In genomic region chr20:58084566-58084965, GRCh38 we compare ENCODE assay signal across 17 cellular contexts.
A peak's percentile ranks its signal among the peaks of the same experiment; 100 is the strongest.
DNase-seq lines count a peak whose midpoint lies in the region; ATAC-seq and TF ChIP-seq lines count a peak whose summit lies in the region.
"Had no signal": no experiment of that assay in that cellular context is flagged by ENCODE, and none has a peak within 500 bp of the region (broad histone marks: within the 10 kb centered on the region; RNA-seq: fewer than 3 reads in every experiment).

No MANE protein-coding gene starts in this region.

- H3K4me1 ChIP-seq in PC-3 (ENCODE audit: insufficient read depth, low read length) = peaks cover 47% of the 10 kb centered on the region
- H3K4me1 ChIP-seq in transverse colon = peaks cover 0 to 7% (median 3%) of the 10 kb centered on the region in 4 donors

- H3K9me2 ChIP-seq in PC-3 (replicated peaks; ENCODE audit: low read length) = no peaks in the 10 kb centered on the region

- ATAC-seq in PC-3 (no peak), HG03095 (IDR thresholded peaks at IDR 0.05; ENCODE audit: unreplicated experiment) (no peak)
- ATAC-seq: CD8-positive, alpha-beta T cell; GM23338; HepG2; Panc1 had no signal

- POLR2A ChIA-PET in PC-3 (lab: Charles Lee; ENCODE audit: unreplicated experiment) = no interaction called here

- no peaks in the 10 kb centered on the region for H4K20me1 ChIP-seq in PC-3 (ENCODE audit: low read length)
- H4K20me1 ChIP-seq: BLaER1 treated with 17β-estradiol and CSF1 and Interleukin-3, amounts not matched to agents 10 nM and 100 nM had no signal

- CTCF ChIA-PET in PC-3 (lab: Charles Lee) = no interaction called here

- H3K4me3 Mint-ChIP-seq in osteocyte (ENCODE audit: unreplicated experiment) = no peak overlapping the region
- H3K4me3 Mint-ChIP-seq: CD8-positive, alpha-beta T cell; GM23338 had no signal

- peak overlapping the region; percentile 3; the same call in 1 of the 2 replicates for H3K4me2 ChIP-seq in PC-3 (ENCODE audit: low read length)
- H3K4me2 ChIP-seq: BLaER1 treated with 17β-estradiol and CSF1 and Interleukin-3, amounts not matched to agents 10 nM and 100 nM; GM23338 had no signal

- H3K27ac ChIP-seq in PC-3 (ENCODE audit: low read length) (peak overlapping the region; percentile 85), transverse colon (peak overlapping the region; percentile 3 to 36 (median 24))
- H3K27ac ChIP-seq: BLaER1 treated with 17β-estradiol and CSF1 and Interleukin-3, amounts not matched to agents 10 nM and 100 nM; SJSA1 had no signal

- no peaks in the 10 kb centered on the region for H3K9me3 Mint-ChIP-seq in osteocyte (ENCODE audit: unreplicated experiment)
- H3K9me3 Mint-ChIP-seq: CD8-positive, alpha-beta T cell had no signal

- no peak overlapping the region for H3K27ac Mint-ChIP-seq in osteocyte (ENCODE audit: unreplicated experiment)
- H3K27ac Mint-ChIP-seq: CD8-positive, alpha-beta T cell; GM23338 had no signal

- H3K36me3 Mint-ChIP-seq in osteocyte (ENCODE audit: unreplicated experiment) = no peaks in the 10 kb centered on the region
- H3K36me3 Mint-ChIP-seq: CD8-positive, alpha-beta T cell had no signal

- H3K9me3 ChIP-seq in PC-3 (ENCODE audit: low read length) = no peaks in the 10 kb centered on the region
- no peaks in the 10 kb centered on the region for H3K9me3 ChIP-seq in transverse colon
- H3K9me3 ChIP-seq: BLaER1 treated with 17β-estradiol and CSF1 and Interleukin-3, amounts not matched to agents 10 nM and 100 nM; SJSA1 had no signal

- H3K79me2 ChIP-seq in PC-3 (ENCODE audit: low read length) = no peaks in the 10 kb centered on the region

- H3K27me3 ChIP-seq in PC-3 (ENCODE audit: low read length) (no peaks in the 10 kb centered on the region), transverse colon (no peaks in the 10 kb centered on the region)
- H3K27me3 ChIP-seq: BLaER1 treated with 17β-estradiol and CSF1 and Interleukin-3, amounts not matched to agents 10 nM and 100 nM; SJSA1 had no signal

- H3K9ac ChIP-seq in PC-3 (ENCODE audit: low read length) = peak overlapping the region; percentile 63
- H3K9ac ChIP-seq: BLaER1 treated with 17β-estradiol and CSF1 and Interleukin-3, amounts not matched to agents 10 nM and 100 nM had no signal

- H3F3A ChIP-seq in PC-3 (ENCODE audit: low read length, unreplicated experiment) = no peaks in the 10 kb centered on the region

- BruUV-seq in PC-3 (replicated peaks; lab: Mats Ljungman, UMichigan) = no TSS peak

- TF ChIP-seq CTCF in PC-3 (conservative IDR thresholded peaks at IDR 0.05; ENCODE audit: low read depth, low read length) = no peak
- no peak for TF ChIP-seq CTCF in osteocyte (IDR thresholded peaks at IDR 0.05)
- no peak for TF ChIP-seq CTCF in transverse colon (IDR thresholded peaks at IDR 0.05)

- no peak for TF ChIP-seq POLR2A in transverse colon (IDR thresholded peaks at IDR 0.05)

- 78 to 85% methylated on average over 4 to 7 of the region's 7 CpGs for WGBS in transverse colon (ENCODE audit: low coverage in 1 of 2), 2 donors

- in situ Hi-C loops in transverse colon (cut with MboI; ENCODE audit: low pct_ligation_motif_present in 1 of 4, low pct_unique_long_range_greater_than_20kb in 1 of 4, low sequenced_read_pairs in 3 of 4) = loop anchor here in 2 of 4 donors (10.0 to 25.0 kb wide), 2 partner anchors 422 to 430 kb away; no protein-coding TSS in a partner anchor

- DNase-seq in PC-3 (no peak), ecto neural progenitor cell (ENCODE audit: low spot score) (peak; percentile 20), osteocyte (ENCODE audit: extremely low spot score, unreplicated experiment) (peak; percentile 80), transverse colon (no peak), UCSD-AML1 (lab: John Stamatoyannopoulos, UW; ENCODE audit: unreplicated experiment) (no peak), NK-92 (lab: John Stamatoyannopoulos, UW; ENCODE audit: unreplicated experiment) (no peak)
- DNase-seq: CD8-positive, alpha-beta T cell; HCEC 1CT; KBM-7; NCI-H1694 treated with DMSO at 0.1 percent for 48 hours; NCI-H510A treated with DMSO at 0.1 percent for 48 hours had no signal

- no peak for TF ChIP-seq EP300 in transverse colon (IDR thresholded peaks at IDR 0.05; ENCODE audit: low read depth)

- H3K4me3 ChIP-seq in PC-3 (ENCODE audit: low read length) (no peak overlapping the region), transverse colon (no peak overlapping the region)
- H3K4me3 ChIP-seq: BLaER1 treated with 17β-estradiol and CSF1 and Interleukin-3, amounts not matched to agents 10 nM and 100 nM; GM23338; SJSA1 had no signal

- no peak overlapping the region for H2AFZ ChIP-seq in PC-3 (ENCODE audit: low read length)
- H2AFZ ChIP-seq: GM23338 had no signal

- intact Hi-C loops in PC-3 (cut with micrococcal nuclease) (loop anchor here (5.0 to 10.0 kb wide), 3 partner anchors 67 to 460 kb away; partner anchors contain the start of gene ZBP1), transverse colon (cut with DNase I; ENCODE audit: low total_unique reads) (no loop called here)

- peaks cover 3% of the 10 kb centered on the region for H3K27me3 Mint-ChIP-seq in osteocyte (ENCODE audit: unreplicated experiment)

- peaks cover 2% of the 10 kb centered on the region for H3K4me1 Mint-ChIP-seq in osteocyte (ENCODE audit: unreplicated experiment)
- H3K4me1 Mint-ChIP-seq: GM23338 had no signal

- H3K36me3 ChIP-seq in PC-3 (ENCODE audit: low read depth, low read length) = no peaks in the 10 kb centered on the region
- H3K36me3 ChIP-seq in transverse colon = no peaks in the 10 kb centered on the region
- H3K36me3 ChIP-seq: BLaER1 treated with 17β-estradiol and CSF1 and Interleukin-3, amounts not matched to agents 10 nM and 100 nM; SJSA1 had no signal

Comparison
In these comparisons a context has a peak if more than half of its experiments do, and no peak if none do; other contexts are left out.
1. DNase-seq: peak in ecto neural progenitor cell (single experiment) and osteocyte (single experiment); none in PC-3 (single experiment), transverse colon (single experiment), UCSD-AML1 (single experiment) and NK-92 (single experiment).